ENCODE assay signal across 1 cellular context in genomic region chr19:38093154-38093553, GRCh38.
TF ChIP-seq lines count a peak whose summit lies in the region.

No MANE protein-coding gene starts in this region.

TF ChIP-seq in GM23338, 12 proteins besides CTCF, POLR2A, EP300 and RAD21 (continued from another document):
- TF ChIP-seq ETS1 (IDR thresholded peaks at IDR 0.05) (no peak), ZNF114 (CRISPR knock-in tag; IDR thresholded peaks at IDR 0.05) (no peak), EZH2phosphoT487 (IDR thresholded peaks at IDR 0.05; ENCODE audit: unreplicated experiment) (no peak), JUNB (IDR thresholded peaks at IDR 0.05; ENCODE audit: unreplicated experiment) (no peak), ZNF462 (CRISPR knock-in tag; IDR thresholded peaks at IDR 0.05) (no peak), POLR2AphosphoS5 (IDR thresholded peaks at IDR 0.05; ENCODE audit: low read depth) (no peak), STAT1 (IDR thresholded peaks at IDR 0.05; ENCODE audit: unreplicated experiment) (no peak), CREB1 (CRISPR knock-in tag; IDR thresholded peaks at IDR 0.05; ENCODE audit: low read depth) (no peak), REST (IDR thresholded peaks at IDR 0.05; ENCODE audit: unreplicated experiment) (no peak), NANOG (IDR thresholded peaks at IDR 0.05; ENCODE audit: borderline replicate concordance) (no peak)
